Comparison of ENCODE assay signal across 23 cellular contexts in the genomic region with DNA sequence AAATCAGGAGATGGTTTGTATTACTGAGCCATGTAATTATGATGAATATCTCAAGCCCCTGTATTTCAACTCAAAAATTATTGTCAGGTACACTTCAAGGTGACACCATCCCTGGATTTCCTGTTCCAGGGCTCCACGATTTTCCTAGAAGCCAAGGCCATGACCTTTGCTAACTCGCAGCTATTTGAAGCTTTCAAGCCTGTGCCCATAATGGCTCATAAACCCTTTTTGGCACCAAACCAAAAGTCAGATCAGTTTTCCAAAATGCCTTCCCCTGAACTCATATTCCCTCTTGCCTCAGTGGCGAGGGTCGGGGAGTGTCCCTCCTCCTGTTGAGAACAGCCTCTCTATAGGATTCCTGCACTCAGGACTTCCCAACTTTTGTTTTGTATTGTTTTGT.
DNase-seq lines count a peak whose midpoint lies in the region; ATAC-seq, FAIRE-seq and TF ChIP-seq lines count a peak whose summit lies in the region.
"Had no signal": no experiment of that assay in that cellular context is flagged by ENCODE, and none has a peak within 500 bp of the region (broad histone marks: within the 10 kb centered on the region; RNA-seq: fewer than 3 reads in every experiment).

No MANE protein-coding gene starts in this region.

- no peaks in the 10 kb centered on the region for H3K36me3 Mint-ChIP-seq in type B pancreatic cell
- H3K36me3 Mint-ChIP-seq: CD4-positive, alpha-beta memory T cell had no signal

- ATAC-seq in A549 = no peak
- ATAC-seq in left ventricle myocardium superior = no peak

- no peak for TF ChIP-seq CTCF in A549 (IDR thresholded peaks at IDR 0.05)
- TF ChIP-seq CTCF in GM10266 (IDR thresholded peaks at IDR 0.05; ENCODE audit: control insufficient read depth, insufficient read depth, low read depth, missing control alignments) = no peak
- no peak for TF ChIP-seq CTCF in type B pancreatic cell (conservative IDR thresholded peaks at IDR 0.05)
- no peak for TF ChIP-seq CTCF in uterus (IDR thresholded peaks at IDR 0.05)

- H3K4me1 ChIP-seq in A549 = peaks cover 22% of the 10 kb centered on the region
- H3K4me1 ChIP-seq in uterus = no peaks in the 10 kb centered on the region
- H3K4me1 ChIP-seq: Caco-2, Peyer's patch had no signal

- FAIRE-seq in A549 (lab: Jason Lieb, UNC) = no peak
- FAIRE-seq: G401.6, H54 had no signal

- H3K4me3 ChIP-seq in A549 = no peak overlapping the region
- H3K4me3 ChIP-seq in uterus = no peak overlapping the region
- H3K4me3 ChIP-seq: BLaER1, Peyer's patch had no signal

- TF ChIP-seq POLR2A in A549 (IDR thresholded peaks at IDR 0.05; ENCODE audit: low read length) = no peak
- TF ChIP-seq POLR2A in uterus (IDR thresholded peaks at IDR 0.05) = no peak

- 0 out of 3 replicates have a peak overlapping the region, but pooled peaks have one; percentile 11 for H3K4me2 ChIP-seq in A549
- H3K4me2 ChIP-seq: BLaER1 had no signal

- WGBS in A549 (ENCODE audit: missing lambda C conversion rate) = 45% methylated on average over 4 of the region's 4 CpGs

- POLR2A ChIA-PET in A549 (lab: Yijun Ruan, JAX) = no interaction called here

- H3K4me1 Mint-ChIP-seq in type B pancreatic cell (ENCODE audit: unreplicated experiment) = no peaks in the 10 kb centered on the region

- H3K27ac Mint-ChIP-seq in type B pancreatic cell = no peak overlapping the region
- H3K27ac Mint-ChIP-seq: HFFc6 had no signal

- H3K27ac ChIP-seq in A549 (peak overlapping the region in 1 of 2 experiments; percentile 51; a peak in 2 of 6 replicates), uterus (no peak overlapping the region)
- H3K27ac ChIP-seq: BLaER1, Peyer's patch had no signal

- intact Hi-C loops in left ventricle myocardium superior (cut with micrococcal nuclease) (no loop called here), uterus (cut with DNase I; ENCODE audit: low total_unique reads) (no loop called here)

- DNase-seq in A549 (ENCODE audit: low read depth in 1 of 2, low spot score in 1 of 2) (no peak), EH (ENCODE audit: low read depth) (peak; percentile 20), NCI-H1092 (lab: John Stamatoyannopoulos, UW) (peak; percentile 28), dermis blood vessel endothelial cell (peak; percentile 15), GM10266 (ENCODE audit: extremely low spot score) (no peak), left ventricle myocardium superior (no peak), type B pancreatic cell (ENCODE audit: extremely low spot score, unreplicated experiment) (no peak), uterus (no peak)
- DNase-seq: ACHN; Caco-2; CD4-positive, alpha-beta memory T cell; DMS153; HFFc6; KBM-7; NCI-H1694; NCI-H2081; NCI-H2227 treated with DMSO at 0.1 percent for 48 hours; NCI-H510A; NCI-H774; Peyer's patch had no signal

- no peak overlapping the region for H3K4me3 Mint-ChIP-seq in type B pancreatic cell
- H3K4me3 Mint-ChIP-seq: CD4-positive, alpha-beta memory T cell; HFFc6 had no signal

- TF ChIP-seq EP300 in A549 (IDR thresholded peaks at IDR 0.05) = no peak

- CTCF ChIA-PET in A549 (lab: Yijun Ruan, JAX) = no interaction called here

- H3K9me3 ChIP-seq in A549 = no peaks in the 10 kb centered on the region
- H3K9me3 ChIP-seq in uterus = no peaks in the 10 kb centered on the region
- H3K9me3 ChIP-seq: Caco-2, Peyer's patch had no signal

- no peaks in the 10 kb centered on the region for H3K9me3 Mint-ChIP-seq in type B pancreatic cell
- H3K9me3 Mint-ChIP-seq: CD4-positive, alpha-beta memory T cell; HFFc6 had no signal

- H3K36me3 ChIP-seq in uterus = no peaks in the 10 kb centered on the region
- H3K36me3 ChIP-seq: BLaER1, Peyer's patch had no signal

- no peaks in the 10 kb centered on the region for H3K27me3 ChIP-seq in uterus
- H3K27me3 ChIP-seq: BLaER1, Peyer's patch had no signal

- no peak for TF ChIP-seq RAD21 in A549 (conservative IDR thresholded peaks at IDR 0.05 in 1 of 2, IDR thresholded peaks at IDR 0.05 in 1 of 2)

- no peaks in the 10 kb centered on the region for H3K27me3 Mint-ChIP-seq in type B pancreatic cell
- H3K27me3 Mint-ChIP-seq: CD4-positive, alpha-beta memory T cell had no signal

TF ChIP-seq in A549, 52 proteins besides CTCF, POLR2A, EP300 and RAD21:
- TF ChIP-seq CBX8 (IDR thresholded peaks at IDR 0.05) = no peak
- no peak for TF ChIP-seq HOXB13 (CRISPR knock-in tag; IDR thresholded peaks at IDR 0.05; ENCODE audit: low read depth)
- TF ChIP-seq RNF2 (IDR thresholded peaks at IDR 0.05; ENCODE audit: borderline replicate concordance, low read depth) = no peak
- TF ChIP-seq, protein P1, sequence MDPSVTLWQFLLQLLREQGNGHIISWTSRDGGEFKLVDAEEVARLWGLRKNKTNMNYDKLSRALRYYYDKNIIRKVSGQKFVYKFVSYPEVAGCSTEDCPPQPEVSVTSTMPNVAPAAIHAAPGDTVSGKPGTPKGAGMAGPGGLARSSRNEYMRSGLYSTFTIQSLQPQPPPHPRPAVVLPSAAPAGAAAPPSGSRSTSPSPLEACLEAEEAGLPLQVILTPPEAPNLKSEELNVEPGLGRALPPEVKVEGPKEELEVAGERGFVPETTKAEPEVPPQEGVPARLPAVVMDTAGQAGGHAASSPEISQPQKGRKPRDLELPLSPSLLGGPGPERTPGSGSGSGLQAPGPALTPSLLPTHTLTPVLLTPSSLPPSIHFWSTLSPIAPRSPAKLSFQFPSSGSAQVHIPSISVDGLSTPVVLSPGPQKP (IDR thresholded peaks at IDR 0.05; ENCODE audit: low read depth, low read length) = no peak
- no peak for TF ChIP-seq JUNB (IDR thresholded peaks at IDR 0.05)
- TF ChIP-seq KDM1A (IDR thresholded peaks at IDR 0.05; ENCODE audit: low read depth) = no peak
- TF ChIP-seq EHMT2 (IDR thresholded peaks at IDR 0.05; ENCODE audit: low read depth) = no peak
- no peak for TF ChIP-seq RCOR1 (IDR thresholded peaks at IDR 0.05; ENCODE audit: low read depth, low read length)
- TF ChIP-seq, protein P2, sequence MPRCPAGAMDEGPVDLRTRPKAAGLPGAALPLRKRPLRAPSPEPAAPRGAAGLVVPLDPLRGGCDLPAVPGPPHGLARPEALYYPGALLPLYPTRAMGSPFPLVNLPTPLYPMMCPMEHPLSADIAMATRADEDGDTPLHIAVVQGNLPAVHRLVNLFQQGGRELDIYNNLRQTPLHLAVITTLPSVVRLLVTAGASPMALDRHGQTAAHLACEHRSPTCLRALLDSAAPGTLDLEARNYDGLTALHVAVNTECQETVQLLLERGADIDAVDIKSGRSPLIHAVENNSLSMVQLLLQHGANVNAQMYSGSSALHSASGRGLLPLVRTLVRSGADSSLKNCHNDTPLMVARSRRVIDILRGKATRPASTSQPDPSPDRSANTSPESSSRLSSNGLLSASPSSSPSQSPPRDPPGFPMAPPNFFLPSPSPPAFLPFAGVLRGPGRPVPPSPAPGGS (IDR thresholded peaks at IDR 0.05) = no peak
- TF ChIP-seq, protein P3, sequence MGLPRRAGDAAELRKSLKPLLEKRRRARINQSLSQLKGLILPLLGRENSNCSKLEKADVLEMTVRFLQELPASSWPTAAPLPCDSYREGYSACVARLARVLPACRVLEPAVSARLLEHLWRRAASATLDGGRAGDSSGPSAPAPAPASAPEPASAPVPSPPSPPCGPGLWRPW (IDR thresholded peaks at IDR 0.05) = no peak
- no peak for TF ChIP-seq EHF (CRISPR knock-in tag; IDR thresholded peaks at IDR 0.05)
- TF ChIP-seq USF2 (IDR thresholded peaks at IDR 0.05) = no peak
- TF ChIP-seq ESRRA (IDR thresholded peaks at IDR 0.05; ENCODE audit: borderline replicate concordance, low read length) = no peak
- no peak for TF ChIP-seq POLR2AphosphoS2 (conservative IDR thresholded peaks at IDR 0.05; ENCODE audit: low read length)
- no peak for TF ChIP-seq TP53 (CRISPR knock-in tag; IDR thresholded peaks at IDR 0.05)
- TF ChIP-seq MAX (IDR thresholded peaks at IDR 0.05) = no peak
- no peak for TF ChIP-seq ZNF302 (CRISPR knock-in tag; IDR thresholded peaks at IDR 0.05)

Comparison
In these comparisons a context has a peak if more than half of its experiments do, and no peak if none do; other contexts are left out.
1. DNase-seq: peak in EH (single experiment), NCI-H1092 (single experiment) and dermis blood vessel endothelial cell (single experiment); none in A549 (0 of 2), GM10266 (single experiment), left ventricle myocardium superior (single experiment), type B pancreatic cell (single experiment) and uterus (0 of 2).